8 cellular contexts compared by ENCODE assay signal in the genomic region with DNA sequence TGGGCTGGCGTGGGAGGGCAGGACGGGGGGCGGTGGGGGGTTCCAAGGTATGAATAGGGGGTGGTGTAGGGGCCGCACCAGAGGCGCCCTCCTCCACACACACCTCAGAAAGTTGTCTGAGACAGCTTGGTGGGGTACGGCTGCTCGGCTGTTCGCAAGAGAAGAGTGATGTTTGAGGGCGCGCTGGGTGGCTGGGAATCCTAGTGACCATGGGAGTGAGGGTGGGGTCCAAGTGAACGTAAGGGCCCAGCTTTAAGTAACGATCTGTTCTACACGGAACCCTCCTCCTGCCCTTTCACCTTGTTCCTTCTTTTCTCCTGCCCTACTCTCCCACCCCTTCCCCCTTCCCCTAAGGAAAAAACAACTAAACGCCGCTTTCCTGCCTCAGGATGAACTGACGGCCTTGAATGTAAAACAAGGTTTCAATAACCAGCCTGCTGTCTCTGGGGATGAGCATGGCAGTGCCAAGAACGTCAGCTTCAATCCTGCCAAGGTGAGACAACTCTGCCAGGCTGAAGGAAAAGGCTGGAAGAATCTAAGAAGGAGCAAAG. TPM values are rescaled to one million over a fixed set of nuclear protein-coding genes. Genes with fewer than 3 reads are reported as not detected.
DNase-seq lines count a peak whose midpoint lies in the region; ATAC-seq lines count a peak whose summit lies in the region.

No MANE protein-coding gene starts in this region.

- peak overlapping the region; percentile 30 for H3K27ac Mint-ChIP-seq in activated naive CD4-positive, alpha-beta T cell treated with anti-CD3 and anti-CD28 coated beads, Interleukin-2, amount 50 U/mL, for 24 hours
- H3K27ac Mint-ChIP-seq in activated naive CD8-positive, alpha-beta T cell treated with anti-CD3 and anti-CD28 coated beads for 36 hours, result peak overlapping the region; percentile 86
- peak overlapping the region; percentile 12 to 88 for H3K27ac Mint-ChIP-seq in stimulated activated naive CD8-positive, alpha-beta T cell treated with anti-CD3 and anti-CD28 coated beads, Interleukin-15, amount 100 ng/mL, for 72 hours

- H3K4me1 ChIP-seq in iPS-15b (ENCODE audit: control insufficient read depth, insufficient read depth, low read length), result peaks cover 4% of the 10 kb centered on the region

- peaks cover 3% of the 10 kb centered on the region for H3K36me3 Mint-ChIP-seq in activated naive CD4-positive, alpha-beta T cell treated with anti-CD3 and anti-CD28 coated beads, Interleukin-2, amount 50 U/mL, for 24 hours
- H3K36me3 Mint-ChIP-seq in activated naive CD8-positive, alpha-beta T cell treated with anti-CD3 and anti-CD28 coated beads for 36 hours, result peaks cover 10% of the 10 kb centered on the region

- DNase-seq in activated naive CD4-positive, alpha-beta T cell (lab: John Stamatoyannopoulos, UW), result no peak
- no peak for DNase-seq in activated naive CD8-positive, alpha-beta T cell treated with anti-CD3 and anti-CD28 coated beads for 36 hours
- DNase-seq in stimulated activated naive CD8-positive, alpha-beta T cell treated with anti-CD3 and anti-CD28 coated beads, Interleukin-15, amount 100 ng/mL, for 72 hours, result no peak
- DNase-seq in GM19240 (ENCODE audit: insufficient read length, low spot score), result no peak
- no peak for DNase-seq in NCI-H526 (lab: John Stamatoyannopoulos, UW)
- no peak for DNase-seq in ACHN

- H3K9me3 Mint-ChIP-seq in activated naive CD4-positive, alpha-beta T cell treated with anti-CD3 and anti-CD28 coated beads, Interleukin-2, amount 50 U/mL, for 24 hours, result no peaks in the 10 kb centered on the region
- H3K9me3 Mint-ChIP-seq in activated naive CD8-positive, alpha-beta T cell treated with anti-CD3 and anti-CD28 coated beads for 36 hours, result no peaks in the 10 kb centered on the region
- H3K9me3 Mint-ChIP-seq in stimulated activated naive CD8-positive, alpha-beta T cell treated with anti-CD3 and anti-CD28 coated beads, Interleukin-15, amount 100 ng/mL, for 72 hours, result no peaks in the 10 kb centered on the region

- peaks cover 7% of the 10 kb centered on the region for H3K36me3 ChIP-seq in iPS-15b (ENCODE audit: control insufficient read depth, insufficient read depth, low read length)

- peaks cover 38% of the 10 kb centered on the region for H3K4me1 Mint-ChIP-seq in activated naive CD4-positive, alpha-beta T cell treated with anti-CD3 and anti-CD28 coated beads, Interleukin-2, amount 50 U/mL, for 24 hours
- H3K4me1 Mint-ChIP-seq in activated naive CD8-positive, alpha-beta T cell treated with anti-CD3 and anti-CD28 coated beads for 36 hours, result peaks cover 22% of the 10 kb centered on the region
- H3K4me1 Mint-ChIP-seq in stimulated activated naive CD8-positive, alpha-beta T cell treated with anti-CD3 and anti-CD28 coated beads, Interleukin-15, amount 100 ng/mL, for 72 hours, result peaks cover 26% of the 10 kb centered on the region

- no peaks in the 10 kb centered on the region for H3K27me3 Mint-ChIP-seq in activated naive CD4-positive, alpha-beta T cell treated with anti-CD3 and anti-CD28 coated beads, Interleukin-2, amount 50 U/mL, for 24 hours
- H3K27me3 Mint-ChIP-seq in activated naive CD8-positive, alpha-beta T cell treated with anti-CD3 and anti-CD28 coated beads for 36 hours, result no peaks in the 10 kb centered on the region
- H3K27me3 Mint-ChIP-seq in stimulated activated naive CD8-positive, alpha-beta T cell treated with anti-CD3 and anti-CD28 coated beads, Interleukin-15, amount 100 ng/mL, for 72 hours, result no peaks in the 10 kb centered on the region

- ATAC-seq in stimulated activated naive CD8-positive, alpha-beta T cell treated with anti-CD3 and anti-CD28 coated beads, Interleukin-15, amount 100 ng/mL, for 72 hours, result peak; percentile 27

- peak overlapping the region; percentile 58 for H3K4me3 ChIP-seq in iPS-15b (ENCODE audit: low read depth, low read length)

- H3K4me3 Mint-ChIP-seq in activated naive CD4-positive, alpha-beta T cell treated with anti-CD3 and anti-CD28 coated beads, Interleukin-2, amount 50 U/mL, for 24 hours, result peak overlapping the region; percentile 87
- peak overlapping the region; percentile 81 for H3K4me3 Mint-ChIP-seq in activated naive CD8-positive, alpha-beta T cell treated with anti-CD3 and anti-CD28 coated beads for 36 hours
- H3K4me3 Mint-ChIP-seq in stimulated activated naive CD8-positive, alpha-beta T cell treated with anti-CD3 and anti-CD28 coated beads, Interleukin-15, amount 100 ng/mL, for 72 hours, result peak overlapping the region; percentile 85 to 96

- H3K9ac ChIP-seq in iPS-15b (ENCODE audit: low read depth, low read length), result no peak overlapping the region

- peaks cover 6% of the 10 kb centered on the region for H3K9me3 ChIP-seq in iPS-15b (ENCODE audit: control insufficient read depth, insufficient read depth, low read length)

- peaks cover 22% of the 10 kb centered on the region for H3K27me3 ChIP-seq in iPS-15b (ENCODE audit: control insufficient read depth, insufficient read depth, low read length)

- in situ Hi-C loops in ACHN (cut with HindIII; ENCODE audit: low pct_ligation_motif_present, low pct_unique_long_range_greater_than_20kb, low sequenced_read_pairs), result no loop called here

RNA-seq across cellular contexts. Expression of a gene that starts 0.7 kb away (rescaled TPM):
- total RNA-seq in activated naive CD8-positive, alpha-beta T cell treated with anti-CD3 and anti-CD28 coated beads for 36 hours, result 10 to 100 TPM; 43.4 to 46.4 TPM

RNA-seq across cellular contexts. Expression of a gene that starts 7.7 kb away (rescaled TPM):
- total RNA-seq in activated naive CD8-positive, alpha-beta T cell treated with anti-CD3 and anti-CD28 coated beads for 36 hours, result 100 to 1,000 TPM; 231 to 241 TPM

RNA-seq across cellular contexts. Expression of a gene that starts 12.5 kb away (rescaled TPM):
- total RNA-seq in activated naive CD8-positive, alpha-beta T cell treated with anti-CD3 and anti-CD28 coated beads for 36 hours, result 10 to 100 TPM in 1 of 2 experiments, 1 to 10 TPM in 1; 6.7 to 10.4 TPM

RNA-seq across cellular contexts. Expression of a gene that starts 23.4 kb away (rescaled TPM):
- total RNA-seq in activated naive CD8-positive, alpha-beta T cell treated with anti-CD3 and anti-CD28 coated beads for 36 hours, result 1 to 10 TPM; 6.0 to 7.8 TPM

RNA-seq across cellular contexts. Expression of a gene that starts 25.6 kb away (rescaled TPM):
- total RNA-seq in activated naive CD8-positive, alpha-beta T cell treated with anti-CD3 and anti-CD28 coated beads for 36 hours, result under 1 TPM; 0.41 to 0.58 TPM

Comparison
In these comparisons a context has a peak if more than half of its experiments do, and no peak if none do; other contexts are left out.
1. H3K27ac Mint-ChIP-seq: peak in every context shown above with its lines; median percentile 86 in activated naive CD8-positive, alpha-beta T cell treated with anti-CD3 and anti-CD28 coated beads for 36 hours; 50 in stimulated activated naive CD8-positive, alpha-beta T cell treated with anti-CD3 and anti-CD28 coated beads, Interleukin-15, amount 100 ng/mL, for 72 hours; 30 in activated naive CD4-positive, alpha-beta T cell treated with anti-CD3 and anti-CD28 coated beads, Interleukin-2, amount 50 U/mL, for 24 hours.